In genomic region chrX:1589356-1590130, GRCh38 we compare ENCODE assay signal across 15 cellular contexts. TPM values are rescaled to one million over a fixed set of nuclear protein-coding genes. Genes with fewer than 3 reads are reported as not detected.
DNase-seq lines count a peak whose midpoint lies in the region; TF ChIP-seq lines count a peak whose summit lies in the region.
"Had no signal": no experiment of that assay in that cellular context is flagged by ENCODE, and none has a peak within 500 bp of the region (broad histone marks: within the 10 kb centered on the region; RNA-seq: fewer than 3 reads in every experiment).

No MANE protein-coding gene starts in this region.

- H3K27ac Mint-ChIP-seq in dendritic cell treated with granulocyte-macrophage colony-stimulating factor and Interleukin-4, amounts not matched to agents 40 ng/mL and 50 ng/mL, for 4 days, result peak overlapping the region; percentile 37
- peak overlapping the region; percentile 40 for H3K27ac Mint-ChIP-seq in progenitor cell of endocrine pancreas

- intact Hi-C loops in dendritic cell treated with granulocyte-macrophage colony-stimulating factor and Interleukin-4, amounts not matched to agents 40 ng/mL and 50 ng/mL, for 4 days (cut with micrococcal nuclease), result no loop called here

- H3K9me3 ChIP-seq in OCI-LY3 (ENCODE audit: insufficient read depth, low read length) (no peaks in the 10 kb centered on the region), GM23248 (ENCODE audit: low read depth) (no peaks in the 10 kb centered on the region)
- H3K9me3 ChIP-seq: heart left ventricle, prostate gland had no signal

- H3K4me1 Mint-ChIP-seq in dendritic cell treated with granulocyte-macrophage colony-stimulating factor and Interleukin-4, amounts not matched to agents 40 ng/mL and 50 ng/mL, for 4 days (ENCODE audit: low read depth), result peaks cover 18% of the 10 kb centered on the region
- peaks cover 7% of the 10 kb centered on the region for H3K4me1 Mint-ChIP-seq in progenitor cell of endocrine pancreas (ENCODE audit: low read depth)

- 84 to 92% methylated on average over 11 to 12 of the region's 12 CpGs for WGBS in GM23248 (ENCODE audit: low coverage in 1 of 2, low lambda C conversion rate in 2 of 2, missing lambda C conversion rate in 2 of 2), 2 experiments

- H3K79me2 ChIP-seq in OCI-LY3 (ENCODE audit: low read length) (peaks cover 32% of the 10 kb centered on the region), GM23248 (ENCODE audit: insufficient read depth) (peaks cover 29% of the 10 kb centered on the region)

- H3K4me1 ChIP-seq in OCI-LY3 (ENCODE audit: low read length) (peaks cover 31% of the 10 kb centered on the region), GM23248 (ENCODE audit: insufficient read depth) (peaks cover 3% of the 10 kb centered on the region; the same call in 1 of the 2 replicates)
- H3K4me1 ChIP-seq: prostate gland had no signal

- peaks cover 30% of the 10 kb centered on the region for H3K36me3 Mint-ChIP-seq in dendritic cell treated with granulocyte-macrophage colony-stimulating factor and Interleukin-4, amounts not matched to agents 40 ng/mL and 50 ng/mL, for 4 days (ENCODE audit: low read depth)
- peaks cover 8% of the 10 kb centered on the region for H3K36me3 Mint-ChIP-seq in progenitor cell of endocrine pancreas (ENCODE audit: insufficient read depth)

- peak; percentile 59 for DNase-seq in activated effector memory CD4-positive, alpha-beta T cell treated with anti-CD3 and anti-CD28 coated beads, Interleukin-2, amount 50 U/mL, for 16 hours
- no peak for DNase-seq in activated effector memory CD4-positive, alpha-beta T cell treated with Interleukin-2 at 50 U/mL for 16 hours
- DNase-seq in progenitor cell of endocrine pancreas (ENCODE audit: low spot score, unreplicated experiment), result no peak
- DNase-seq in hypothalamus (lab: John Stamatoyannopoulos, UW), result no peak
- no peak for DNase-seq in GM23248
- DNase-seq in KBM-7, result no peak
- DNase-seq: DMS53, T-helper 9 cell had no signal

- TF ChIP-seq CTCF in OCI-LY3 (IDR thresholded peaks at IDR 0.05; ENCODE audit: low read depth, low read length) (no peak), progenitor cell of endocrine pancreas (IDR thresholded peaks at IDR 0.05; ENCODE audit: unreplicated experiment) (no peak)

- H4K20me1 ChIP-seq in OCI-LY3 (ENCODE audit: insufficient read depth, low read length), result peaks cover 23% of the 10 kb centered on the region
- H4K20me1 ChIP-seq in GM23248 (ENCODE audit: insufficient read depth), result no peaks in the 10 kb centered on the region

- H3K27me3 ChIP-seq in OCI-LY3 (ENCODE audit: low read depth, low read length) (no peaks in the 10 kb centered on the region), GM23248 (replicated peaks; ENCODE audit: insufficient read depth) (no peaks in the 10 kb centered on the region)
- H3K27me3 ChIP-seq: heart left ventricle had no signal

- H3K27ac ChIP-seq in OCI-LY3 (ENCODE audit: low read length) (peak overlapping the region; percentile 81), GM23248 (no peak overlapping the region)
- H3K27ac ChIP-seq: heart left ventricle, KMS-11, prostate gland had no signal

- 0 out of 2 replicates have a peak, but pooled peaks cover 5% of the 10 kb centered on the region for H3F3A ChIP-seq in GM23248 (ENCODE audit: insufficient read depth)

- H3K36me3 ChIP-seq in OCI-LY3 (replicated peaks; ENCODE audit: low read depth, low read length) (peaks cover 17% of the 10 kb centered on the region), GM23248 (ENCODE audit: low read depth) (no peaks in the 10 kb centered on the region; the same call in 1 of the 2 replicates)
- H3K36me3 ChIP-seq: prostate gland had no signal

- H3K9me3 Mint-ChIP-seq in dendritic cell treated with granulocyte-macrophage colony-stimulating factor and Interleukin-4, amounts not matched to agents 40 ng/mL and 50 ng/mL, for 4 days, result no peaks in the 10 kb centered on the region
- H3K9me3 Mint-ChIP-seq in progenitor cell of endocrine pancreas (ENCODE audit: low read depth), result no peaks in the 10 kb centered on the region

- in situ Hi-C loops in GM23248 (cut with MboI) (no loop called here), KBM-7 (cut with MboI; ENCODE audit: low pct_unique_long_range_greater_than_20kb, low sequenced_read_pairs) (no loop called here)

- H3K9me2 ChIP-seq in GM23248 (ENCODE audit: insufficient read depth), result no peaks in the 10 kb centered on the region

- H3K4me3 Mint-ChIP-seq in dendritic cell treated with granulocyte-macrophage colony-stimulating factor and Interleukin-4, amounts not matched to agents 40 ng/mL and 50 ng/mL, for 4 days, result no peak overlapping the region
- no peak overlapping the region for H3K4me3 Mint-ChIP-seq in progenitor cell of endocrine pancreas (ENCODE audit: low read depth)

- H3K4me3 ChIP-seq in OCI-LY3 (ENCODE audit: low read length) (no peak overlapping the region), GM23248 (no peak overlapping the region)
- H3K4me3 ChIP-seq: heart left ventricle, prostate gland had no signal

- H2AFZ ChIP-seq in OCI-LY3 (ENCODE audit: low read depth, low read length), result peak overlapping the region; percentile 26; the same call in 1 of the 2 replicates
- H2AFZ ChIP-seq in GM23248, result no peak overlapping the region

- H3K4me2 ChIP-seq in OCI-LY3 (ENCODE audit: low read length) (peak overlapping the region; percentile 19), GM23248 (ENCODE audit: unreplicated experiment) (no peak overlapping the region)
- H3K4me2 ChIP-seq: KMS-11 had no signal

- H3K9ac ChIP-seq in OCI-LY3 (ENCODE audit: low read length), result peak overlapping the region; percentile 7; the same call in 1 of the 2 replicates
- no peak overlapping the region for H3K9ac ChIP-seq in GM23248
- H3K9ac ChIP-seq: KMS-11 had no signal

- no peaks in the 10 kb centered on the region for H3K27me3 Mint-ChIP-seq in dendritic cell treated with granulocyte-macrophage colony-stimulating factor and Interleukin-4, amounts not matched to agents 40 ng/mL and 50 ng/mL, for 4 days
- H3K27me3 Mint-ChIP-seq in progenitor cell of endocrine pancreas, result no peaks in the 10 kb centered on the region

RNA-seq across cellular contexts. Expression of gene AKAP17A, which starts 1.9 kb away (rescaled TPM):
- 52.7 and 56.0 TPM in 2 replicates for total RNA-seq in progenitor cell of endocrine pancreas
- total RNA-seq in GM23248 (2014; rRNA removed; shearing (Covaris generic)), result 21.8 and 23.3 TPM in 2 replicates
- polyA plus RNA-seq in GM23248 (2016; fragmentation: Nextera tagmentation; extraction: Ambion mirVana), result 11.2 and 11.6 TPM in 2 replicates

RNA-seq across cellular contexts. Expression of gene ASMT, which starts 25.3 kb away (rescaled TPM):
- total RNA-seq in progenitor cell of endocrine pancreas, result 0.36 TPM in 1 of 2 replicates, not detected in the other
- total RNA-seq in GM23248 (2014; rRNA removed; shearing (Covaris generic)), result not detected in 2 replicates
- polyA plus RNA-seq in GM23248 (2016; fragmentation: Nextera tagmentation; extraction: Ambion mirVana), result not detected in 2 replicates
- total RNA-seq: heart left ventricle, lung microvascular endothelial cell had no signal

RNA-seq across cellular contexts. Expression of gene P2RY8, which starts 52.6 kb away (rescaled TPM):
- total RNA-seq in progenitor cell of endocrine pancreas, result not detected in 2 replicates
- total RNA-seq in GM23248 (2014; rRNA removed; shearing (Covaris generic)), result not detected in 2 replicates
- 0.04 TPM in 1 of 2 replicates, not detected in the other for polyA plus RNA-seq in GM23248 (2016; fragmentation: Nextera tagmentation; extraction: Ambion mirVana)
- total RNA-seq: bronchial epithelial cell had no signal
